ENCODE assay signal across 8 cellular contexts in the genomic region with DNA sequence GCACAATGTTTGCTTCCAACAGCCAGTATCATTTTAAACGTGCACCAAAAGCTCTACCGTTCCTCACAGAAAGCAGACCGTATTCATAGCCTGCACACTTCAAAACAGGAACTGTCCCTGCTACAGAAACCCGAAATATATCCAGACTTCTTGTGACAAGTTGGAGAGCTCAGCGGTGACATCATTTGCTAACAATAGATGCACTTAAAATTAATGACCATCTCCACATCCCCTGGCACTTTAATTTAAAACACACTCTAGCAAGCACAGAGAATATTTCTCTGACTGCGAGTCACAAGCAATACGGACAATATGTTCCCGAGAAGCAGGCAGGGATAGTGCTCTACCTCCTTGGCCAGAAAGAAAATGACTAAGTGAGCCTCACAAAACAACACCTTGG.
A peak's percentile ranks its signal among the peaks of the same experiment; 100 is the strongest.
DNase-seq lines count a peak whose midpoint lies in the region; ATAC-seq and TF ChIP-seq lines count a peak whose summit lies in the region.

No MANE protein-coding gene starts in this region.

- no peak for DNase-seq in AG04449 (ENCODE audit: low read depth, low spot score)
- DNase-seq in RPMI8226 = peak; percentile 78
- peak; percentile 24 for DNase-seq in germinal center (ENCODE audit: low spot score)
- DNase-seq in tibial artery = no peak
- no peak for DNase-seq in activated CD8-positive, alpha-beta memory T cell treated with anti-CD3 and anti-CD28 coated beads for 24 hours

- H3K9me3 ChIP-seq in tibial artery = no peaks in the 10 kb centered on the region

- peaks cover 0 to 20% (median 2%) of the 10 kb centered on the region in 4 donors for H3K4me1 ChIP-seq in tibial artery

- H3K36me3 ChIP-seq in tibial artery = no peaks in the 10 kb centered on the region

- H3K4me3 ChIP-seq in AG04449 (ENCODE audit: low read depth, low read length) = peak overlapping the region; percentile 13
- peak overlapping the region; percentile 10 to 25 for H3K4me3 ChIP-seq in tibial artery

- TF ChIP-seq CTCF in AG04449 (IDR thresholded peaks at IDR 0.05; ENCODE audit: insufficient read depth, low read length, missing control alignments) = no peak
- TF ChIP-seq CTCF in tibial artery (IDR thresholded peaks at IDR 0.05) = no peak

- peak overlapping the region; percentile 53 to 61 for H3K27ac ChIP-seq in tibial artery

- intact Hi-C loops in tibial artery (cut with DNase I; ENCODE audit: low total_unique reads) = no loop called here

- POLR2A ChIA-PET in AG04449 (lab: Yijun Ruan, JAX) = interaction anchor here (0.7 kb wide), 1 partner anchor 52 kb away, joined by 3 read pairs; no protein-coding TSS in a partner anchor

- H3K27me3 ChIP-seq in tibial artery = no peaks in the 10 kb centered on the region

- CTCF ChIA-PET in AG04449 (lab: Yijun Ruan, JAX) = interaction anchor here (1.4 kb wide), 1 partner anchor 17 kb away, joined by 3 read pairs; no protein-coding TSS in a partner anchor

- ATAC-seq in GM21717 (IDR thresholded peaks at IDR 0.05; ENCODE audit: unreplicated experiment) (peak; percentile 54), HG02571 (IDR thresholded peaks at IDR 0.05; ENCODE audit: unreplicated experiment) (no peak), HG03280 (IDR thresholded peaks at IDR 0.05; ENCODE audit: unreplicated experiment) (no peak)

Comparison
In these comparisons a context has a peak if more than half of its experiments do, and no peak if none do; other contexts are left out.
1. DNase-seq: peak in RPMI8226 (single experiment) and germinal center (single experiment); none in AG04449 (single experiment), tibial artery (0 of 2) and activated CD8-positive, alpha-beta memory T cell treated with anti-CD3 and anti-CD28 coated beads for 24 hours (single experiment).